ENCODE assay signal across 11 cellular contexts in the genomic region with DNA sequence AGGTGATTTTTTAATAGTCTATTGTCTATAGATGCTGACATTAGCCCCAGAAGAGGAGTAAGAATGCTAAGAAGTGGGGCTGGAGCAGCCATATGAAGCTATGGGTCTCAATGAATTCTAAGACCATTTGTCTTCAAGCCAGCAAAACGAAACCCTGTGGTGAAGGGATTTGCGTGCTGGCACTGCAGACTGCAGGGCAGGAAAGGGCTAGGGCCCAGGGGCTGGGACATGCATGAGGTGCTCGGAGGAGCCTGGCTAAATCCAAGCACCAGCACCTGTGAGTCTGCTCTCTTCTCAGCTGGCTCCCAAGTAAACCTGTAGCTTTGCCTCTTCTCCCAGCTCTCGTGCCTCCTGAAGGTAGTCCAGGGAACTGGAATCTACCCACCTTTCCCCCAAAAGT. TPM values are rescaled to one million over a fixed set of nuclear protein-coding genes. Genes with fewer than 3 reads are reported as not detected.
DNase-seq lines count a peak whose midpoint lies in the region; ATAC-seq and TF ChIP-seq lines count a peak whose summit lies in the region.
"Had no signal": no experiment of that assay in that cellular context is flagged by ENCODE, and none has a peak within 500 bp of the region (broad histone marks: within the 10 kb centered on the region; RNA-seq: fewer than 3 reads in every experiment).

No MANE protein-coding gene starts in this region.

- CTCF ChIA-PET in naive thymus-derived CD4-positive, alpha-beta T cell (lab: Charles Lee): interaction anchor here (0.6 kb wide), 1 partner anchor 50 kb away, joined by 3 read pairs; no protein-coding TSS in a partner anchor

- intact Hi-C loops in CD14-positive monocyte (cut with micrococcal nuclease) (loop anchor here in 1 of 2 donors (5.0 kb wide), 1 partner anchor 65 kb away; no protein-coding TSS in a partner anchor), thyroid gland (cut with DNase I) (loop anchor here (10.0 kb wide), 1 partner anchor 62 kb away; the partner anchor contains the start of gene CAMK2G)
- intact Hi-C loops in naive thymus-derived CD4-positive, alpha-beta T cell (cut with micrococcal nuclease): loop anchor here in 1 of 2 donors (5.0 kb wide), 1 partner anchor 315 kb away; the partner anchor contains the start of gene PPP3CB

- peaks cover 47 to 58% of the 10 kb centered on the region in 2 donors for H3K36me3 Mint-ChIP-seq in CD14-positive monocyte
- H3K36me3 Mint-ChIP-seq in activated naive CD8-positive, alpha-beta T cell treated with anti-CD3 and anti-CD28 coated beads, Interleukin-2, amount 10 ng/mL, durations not matched to agents 7 days and 5 days: peaks cover 11% of the 10 kb centered on the region
- peaks cover 0 to 49% (median 27%) of the 10 kb centered on the region in 5 donors for H3K36me3 Mint-ChIP-seq in naive thymus-derived CD4-positive, alpha-beta T cell

- DNase-seq in CD14-positive monocyte (ENCODE audit: low spot score) (no peak), H7 (peak; percentile 80), cerebellum (ENCODE audit: low spot score) (no peak), thyroid gland (no peak)
- DNase-seq in activated naive CD8-positive, alpha-beta T cell treated with anti-CD3 and anti-CD28 coated beads, Interleukin-2, amount 10 ng/mL, durations not matched to agents 7 days and 5 days: no peak
- no peak for DNase-seq in naive thymus-derived CD4-positive, alpha-beta T cell
- DNase-seq: mammary epithelial cell; NCI-H2171 treated with DMSO at 0.1 percent for 48 hours; stimulated activated CD4-positive, alpha-beta T cell treated with anti-CD3 and anti-CD28 coated beads, Interleukin-4, amount 100 ng/mL, for 1 hour had no signal

- H3K4me1 Mint-ChIP-seq in CD14-positive monocyte: peaks cover 47% of the 10 kb centered on the region
- H3K4me1 Mint-ChIP-seq in activated naive CD8-positive, alpha-beta T cell treated with anti-CD3 and anti-CD28 coated beads, Interleukin-2, amount 10 ng/mL, durations not matched to agents 7 days and 5 days: peaks cover 22% of the 10 kb centered on the region
- peaks cover 22 to 37% (median 31%) of the 10 kb centered on the region in 7 donors for H3K4me1 Mint-ChIP-seq in naive thymus-derived CD4-positive, alpha-beta T cell

- no peaks in the 10 kb centered on the region for H3K27me3 ChIP-seq in H7 (ENCODE audit: control insufficient read depth, insufficient read depth, low read length)
- no peaks in the 10 kb centered on the region for H3K27me3 ChIP-seq in naive thymus-derived CD4-positive, alpha-beta T cell (ENCODE audit: control insufficient read depth in 2 of 2, insufficient read depth in 2 of 2, low read length in 2 of 2)
- no peaks in the 10 kb centered on the region for H3K27me3 ChIP-seq in thyroid gland

- peaks cover 19% of the 10 kb centered on the region in 2 donors for H3K4me1 ChIP-seq in naive thymus-derived CD4-positive, alpha-beta T cell (ENCODE audit: control insufficient read depth in 2 of 2, insufficient read depth in 2 of 2, low read length in 2 of 2)
- peaks cover 16 to 34% of the 10 kb centered on the region in 2 donors for H3K4me1 ChIP-seq in thyroid gland

- H3K4me3 Mint-ChIP-seq in CD14-positive monocyte: no peak overlapping the region
- H3K4me3 Mint-ChIP-seq in activated naive CD8-positive, alpha-beta T cell treated with anti-CD3 and anti-CD28 coated beads, Interleukin-2, amount 10 ng/mL, durations not matched to agents 7 days and 5 days: peak overlapping the region; percentile 54
- peak overlapping the region; percentile 29 to 95 (median 60) for H3K4me3 Mint-ChIP-seq in naive thymus-derived CD4-positive, alpha-beta T cell

- no peak for TF ChIP-seq POLR2A in thyroid gland (IDR thresholded peaks at IDR 0.05)

- H3K27ac ChIP-seq in naive thymus-derived CD4-positive, alpha-beta T cell (ENCODE audit: low read depth, low read length): peak overlapping the region; percentile 57
- peak overlapping the region in 1 of 3 donors; percentile 72 for H3K27ac ChIP-seq in thyroid gland

- no peaks in the 10 kb centered on the region for H3K9me3 ChIP-seq in naive thymus-derived CD4-positive, alpha-beta T cell (ENCODE audit: control insufficient read depth in 2 of 3, low read length in 3 of 3)
- H3K9me3 ChIP-seq in thyroid gland: no peaks in the 10 kb centered on the region

- H3K4me3 ChIP-seq in H7 (ENCODE audit: insufficient read depth, low read depth, low read length) (no peak overlapping the region), thyroid gland (replicated peaks in 1 of 3) (no peak overlapping the region)
- no peak overlapping the region for H3K4me3 ChIP-seq in naive thymus-derived CD4-positive, alpha-beta T cell (ENCODE audit: low read length)

- peak overlapping the region in 4 of 7 donors; percentile 26 to 71 (median 44) for H3K27ac Mint-ChIP-seq in CD14-positive monocyte
- H3K27ac Mint-ChIP-seq in activated naive CD8-positive, alpha-beta T cell treated with anti-CD3 and anti-CD28 coated beads, Interleukin-2, amount 10 ng/mL, durations not matched to agents 7 days and 5 days: peak overlapping the region; percentile 38
- peak overlapping the region; percentile 72 to 91 (median 86) for H3K27ac Mint-ChIP-seq in naive thymus-derived CD4-positive, alpha-beta T cell

- H3K36me3 ChIP-seq in H7 (replicated peaks; ENCODE audit: control insufficient read depth, insufficient read depth, low read length) (peaks cover 8% of the 10 kb centered on the region), thyroid gland (peaks cover 8 to 12% of the 10 kb centered on the region in 2 donors)
- H3K36me3 ChIP-seq in naive thymus-derived CD4-positive, alpha-beta T cell (ENCODE audit: control insufficient read depth in 2 of 3, insufficient read depth in 3 of 3, low read length in 3 of 3): peaks cover 0 to 69% (median 4%) of the 10 kb centered on the region in 3 experiments

- POLR2A ChIA-PET in activated naive CD8-positive, alpha-beta T cell treated with anti-CD3 and anti-CD28 coated beads, Interleukin-2, amount 10 ng/mL, durations not matched to agents 7 days and 5 days (lab: Charles Lee): interaction anchor here (1.2 to 1.4 kb wide), 2 partner anchors 31 to 40 kb away, joined by 4 to 5 read pairs; partner anchors contain the start of gene CHCHD1
- POLR2A ChIA-PET in naive thymus-derived CD4-positive, alpha-beta T cell (lab: Charles Lee): interaction anchor here (0.6 to 12.8 kb wide), 8 partner anchors 19 to 376 kb away, joined by 3 to 150 read pairs (median 3); partner anchors contain the start of genes CHCHD1 and ZSWIM8

- peaks cover 0 to 2% (median 0%) of the 10 kb centered on the region in 3 donors for H3K27me3 Mint-ChIP-seq in CD14-positive monocyte (ENCODE audit: low read depth in 3 of 3)
- H3K27me3 Mint-ChIP-seq in activated naive CD8-positive, alpha-beta T cell treated with anti-CD3 and anti-CD28 coated beads, Interleukin-2, amount 10 ng/mL, durations not matched to agents 7 days and 5 days: no peaks in the 10 kb centered on the region
- no peaks in the 10 kb centered on the region for H3K27me3 Mint-ChIP-seq in naive thymus-derived CD4-positive, alpha-beta T cell

- 93 to 97% methylated on average over 4 of the region's 4 CpGs for WGBS in thyroid gland, 2 donors

- no peak for ATAC-seq in activated naive CD8-positive, alpha-beta T cell treated with anti-CD3 and anti-CD28 coated beads, Interleukin-2, amount 10 ng/mL, durations not matched to agents 7 days and 5 days (ENCODE audit: low read depth)
- no peak for ATAC-seq in naive thymus-derived CD4-positive, alpha-beta T cell
- ATAC-seq in HG03520 (IDR thresholded peaks at IDR 0.05; ENCODE audit: unreplicated experiment): no peak
- no peak for ATAC-seq in GM19452 (IDR thresholded peaks at IDR 0.05; ENCODE audit: unreplicated experiment)

- no peak for TF ChIP-seq CTCF in CD14-positive monocyte (IDR thresholded peaks at IDR 0.05)
- no peak for TF ChIP-seq CTCF in thyroid gland (IDR thresholded peaks at IDR 0.05)

- H3K9me3 Mint-ChIP-seq in CD14-positive monocyte: no peaks in the 10 kb centered on the region
- H3K9me3 Mint-ChIP-seq in activated naive CD8-positive, alpha-beta T cell treated with anti-CD3 and anti-CD28 coated beads, Interleukin-2, amount 10 ng/mL, durations not matched to agents 7 days and 5 days: no peaks in the 10 kb centered on the region
- H3K9me3 Mint-ChIP-seq in naive thymus-derived CD4-positive, alpha-beta T cell: peaks cover 0 to 2% (median 0%) of the 10 kb centered on the region in 11 donors

RNA-seq across cellular contexts. Expression of gene NDST2, which starts 1.3 kb away (rescaled TPM):
- polyA plus RNA-seq in CD14-positive monocyte: 10 to 100 TPM; 22.7 to 25.6 TPM
- 26.0 and 31.6 TPM in 2 replicates for total RNA-seq in H7 (2014; rRNA removed; shearing (Covaris generic))
- 10 to 100 TPM; 80.1 to 82.0 TPM for total RNA-seq in activated naive CD8-positive, alpha-beta T cell treated with anti-CD3 and anti-CD28 coated beads, Interleukin-2, amount 10 ng/mL, durations not matched to agents 7 days and 5 days
- 100 to 1,000 TPM in 3 of 5 experiments, 10 to 100 TPM in 2; 74.2 to 117 (median 104) TPM for total RNA-seq in naive thymus-derived CD4-positive, alpha-beta T cell
- polyA plus RNA-seq in naive thymus-derived CD4-positive, alpha-beta T cell: 10 to 100 TPM; 23.1 to 34.3 TPM
- total RNA-seq in cerebellum (19.1 TPM), thyroid gland (10 to 100 TPM; 12.1 to 31.0 (median 25.0) TPM)

RNA-seq across cellular contexts. Expression of gene ZSWIM8, which starts 27.3 kb away (rescaled TPM):
- polyA plus RNA-seq in CD14-positive monocyte: 10 to 100 TPM in 1 of 2 donors, 1 to 10 TPM in 1; 7.8 to 19.2 TPM
- total RNA-seq in H7 (2014; rRNA removed; shearing (Covaris generic)): 21.8 and 59.8 TPM in 2 replicates
- total RNA-seq in activated naive CD8-positive, alpha-beta T cell treated with anti-CD3 and anti-CD28 coated beads, Interleukin-2, amount 10 ng/mL, durations not matched to agents 7 days and 5 days: 10 to 100 TPM; 93.4 to 95.2 TPM
- total RNA-seq in naive thymus-derived CD4-positive, alpha-beta T cell: 100 to 1,000 TPM in 1 of 5 experiments, 10 to 100 TPM in 4; 70.9 to 102 (median 83.2) TPM
- polyA plus RNA-seq in naive thymus-derived CD4-positive, alpha-beta T cell: 10 to 100 TPM in 1 of 2 donors, 1 to 10 TPM in 1; 9.9 to 27.9 TPM
- total RNA-seq in cerebellum: 43.0 TPM
- 100 to 1,000 TPM in 2 of 4 donors, 10 to 100 TPM in 2; 67.2 to 199 (median 108) TPM for total RNA-seq in thyroid gland

RNA-seq across cellular contexts. Expression of gene CHCHD1, which starts 30.8 kb away (rescaled TPM):
- polyA plus RNA-seq in CD14-positive monocyte: 10 to 100 TPM; 72.3 to 85.0 TPM
- 82.7 and 91.4 TPM in 2 replicates for total RNA-seq in H7 (2014; rRNA removed; shearing (Covaris generic))
- 10 to 100 TPM; 23.0 to 24.8 TPM for total RNA-seq in activated naive CD8-positive, alpha-beta T cell treated with anti-CD3 and anti-CD28 coated beads, Interleukin-2, amount 10 ng/mL, durations not matched to agents 7 days and 5 days
- 10 to 100 TPM in 3 of 5 experiments, 1 to 10 TPM in 2; 5.6 to 31.4 (median 14.9) TPM for total RNA-seq in naive thymus-derived CD4-positive, alpha-beta T cell
- 10 to 100 TPM; 40.5 to 49.6 TPM for polyA plus RNA-seq in naive thymus-derived CD4-positive, alpha-beta T cell
- total RNA-seq in cerebellum (14.2 TPM), thyroid gland (10 to 100 TPM; 14.1 to 57.3 (median 28.9) TPM)

Comparison
In these comparisons a context has a peak if more than half of its experiments do, and no peak if none do; other contexts are left out.
1. H3K4me3 Mint-ChIP-seq: peak in activated naive CD8-positive, alpha-beta T cell treated with anti-CD3 and anti-CD28 coated beads, Interleukin-2, amount 10 ng/mL, durations not matched to agents 7 days and 5 days (single experiment) and naive thymus-derived CD4-positive, alpha-beta T cell (10 of 10); none in CD14-positive monocyte (0 of 2).
2. Peak in every context shown above with its lines, with median percentiles within 50 percentile points of each other: H3K27ac Mint-ChIP-seq.